In the genomic region with DNA sequence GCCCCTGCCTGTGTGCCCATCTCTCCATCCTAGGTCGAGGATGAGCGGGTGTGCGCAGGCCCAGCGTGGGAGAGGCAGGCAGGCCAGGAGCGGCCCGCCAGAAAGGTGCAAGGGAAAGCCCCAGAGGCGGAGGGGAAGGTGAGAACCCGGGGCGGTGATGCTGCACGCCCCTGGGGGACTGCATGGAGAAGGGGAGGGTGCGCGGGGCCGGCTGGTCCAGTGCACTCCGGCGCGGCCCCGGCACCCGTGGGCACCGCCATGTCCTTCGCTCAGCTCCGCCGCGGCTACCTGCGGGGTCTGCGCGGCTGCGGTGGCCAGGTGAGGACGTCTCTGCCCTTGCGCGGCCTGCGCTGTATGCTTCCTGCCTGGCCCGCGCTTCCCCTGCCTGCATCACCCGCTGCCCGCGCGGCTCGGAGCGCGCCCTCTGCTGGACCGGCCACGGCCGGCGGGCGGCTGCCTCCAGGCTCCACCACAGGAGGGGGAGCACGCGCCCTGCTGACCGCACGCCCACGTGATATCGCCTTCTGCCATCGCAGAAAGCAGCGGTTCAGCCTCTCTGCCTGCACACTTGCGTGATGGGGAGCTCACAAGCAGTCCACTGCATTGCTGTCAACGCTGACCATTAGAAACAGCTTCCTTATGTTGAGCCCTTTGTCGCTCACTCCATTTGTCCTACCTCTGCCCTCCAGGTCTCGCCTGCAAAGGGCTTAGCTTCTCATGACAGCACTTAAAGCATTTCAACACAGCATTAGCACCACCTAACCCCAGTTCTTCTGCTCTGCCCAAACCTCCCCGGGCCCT, we compare ENCODE assay signal across 1 cellular context.
A peak's percentile ranks its signal among the peaks of the same experiment; 100 is the strongest.
TF ChIP-seq lines count a peak whose summit lies in the region.

No MANE protein-coding gene starts in this region.

TF ChIP-seq in K562, 482 proteins besides CTCF, POLR2A, EP300 and RAD21 (continued from another document and continues in another):
- peak; percentile 90 for TF ChIP-seq VEZF1 (CRISPR knock-in tag; IDR thresholded peaks at IDR 0.05)
- TF ChIP-seq JUND (IDR thresholded peaks at IDR 0.05; ENCODE audit: borderline replicate concordance, low read depth, low read length), result peak; percentile 73; the same call in 1 of the 2 replicates
- TF ChIP-seq JUND (tag; IDR thresholded peaks at IDR 0.05; ENCODE audit: borderline replicate concordance, low read depth, low read length), result no peak; the same call in 1 of the 3 replicates
- TF ChIP-seq, protein P1, sequence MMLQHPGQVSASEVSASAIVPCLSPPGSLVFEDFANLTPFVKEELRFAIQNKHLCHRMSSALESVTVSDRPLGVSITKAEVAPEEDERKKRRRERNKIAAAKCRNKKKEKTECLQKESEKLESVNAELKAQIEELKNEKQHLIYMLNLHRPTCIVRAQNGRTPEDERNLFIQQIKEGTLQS (IDR thresholded peaks at IDR 0.05), result peak; percentile 11; the same call in 1 of the 2 replicates
- TF ChIP-seq, protein P1 (CRISPR knock-in tag; conservative IDR thresholded peaks at IDR 0.05), result 0 out of 2 replicates have a peak, but pooled peaks have one; percentile 23
- TF ChIP-seq GTF3C2 (IDR thresholded peaks at IDR 0.05; ENCODE audit: borderline replicate concordance, extremely low read depth, insufficient read length), result no peak
- no peak for TF ChIP-seq TAF7 (tag; IDR thresholded peaks at IDR 0.05)
- TF ChIP-seq USF1 (CRISPR knock-in tag; IDR thresholded peaks at IDR 0.05), result peak; percentile 92
- TF ChIP-seq ZBTB8A (IDR thresholded peaks at IDR 0.05; ENCODE audit: partially characterized antibody), result no peak
- TF ChIP-seq, protein P2, sequence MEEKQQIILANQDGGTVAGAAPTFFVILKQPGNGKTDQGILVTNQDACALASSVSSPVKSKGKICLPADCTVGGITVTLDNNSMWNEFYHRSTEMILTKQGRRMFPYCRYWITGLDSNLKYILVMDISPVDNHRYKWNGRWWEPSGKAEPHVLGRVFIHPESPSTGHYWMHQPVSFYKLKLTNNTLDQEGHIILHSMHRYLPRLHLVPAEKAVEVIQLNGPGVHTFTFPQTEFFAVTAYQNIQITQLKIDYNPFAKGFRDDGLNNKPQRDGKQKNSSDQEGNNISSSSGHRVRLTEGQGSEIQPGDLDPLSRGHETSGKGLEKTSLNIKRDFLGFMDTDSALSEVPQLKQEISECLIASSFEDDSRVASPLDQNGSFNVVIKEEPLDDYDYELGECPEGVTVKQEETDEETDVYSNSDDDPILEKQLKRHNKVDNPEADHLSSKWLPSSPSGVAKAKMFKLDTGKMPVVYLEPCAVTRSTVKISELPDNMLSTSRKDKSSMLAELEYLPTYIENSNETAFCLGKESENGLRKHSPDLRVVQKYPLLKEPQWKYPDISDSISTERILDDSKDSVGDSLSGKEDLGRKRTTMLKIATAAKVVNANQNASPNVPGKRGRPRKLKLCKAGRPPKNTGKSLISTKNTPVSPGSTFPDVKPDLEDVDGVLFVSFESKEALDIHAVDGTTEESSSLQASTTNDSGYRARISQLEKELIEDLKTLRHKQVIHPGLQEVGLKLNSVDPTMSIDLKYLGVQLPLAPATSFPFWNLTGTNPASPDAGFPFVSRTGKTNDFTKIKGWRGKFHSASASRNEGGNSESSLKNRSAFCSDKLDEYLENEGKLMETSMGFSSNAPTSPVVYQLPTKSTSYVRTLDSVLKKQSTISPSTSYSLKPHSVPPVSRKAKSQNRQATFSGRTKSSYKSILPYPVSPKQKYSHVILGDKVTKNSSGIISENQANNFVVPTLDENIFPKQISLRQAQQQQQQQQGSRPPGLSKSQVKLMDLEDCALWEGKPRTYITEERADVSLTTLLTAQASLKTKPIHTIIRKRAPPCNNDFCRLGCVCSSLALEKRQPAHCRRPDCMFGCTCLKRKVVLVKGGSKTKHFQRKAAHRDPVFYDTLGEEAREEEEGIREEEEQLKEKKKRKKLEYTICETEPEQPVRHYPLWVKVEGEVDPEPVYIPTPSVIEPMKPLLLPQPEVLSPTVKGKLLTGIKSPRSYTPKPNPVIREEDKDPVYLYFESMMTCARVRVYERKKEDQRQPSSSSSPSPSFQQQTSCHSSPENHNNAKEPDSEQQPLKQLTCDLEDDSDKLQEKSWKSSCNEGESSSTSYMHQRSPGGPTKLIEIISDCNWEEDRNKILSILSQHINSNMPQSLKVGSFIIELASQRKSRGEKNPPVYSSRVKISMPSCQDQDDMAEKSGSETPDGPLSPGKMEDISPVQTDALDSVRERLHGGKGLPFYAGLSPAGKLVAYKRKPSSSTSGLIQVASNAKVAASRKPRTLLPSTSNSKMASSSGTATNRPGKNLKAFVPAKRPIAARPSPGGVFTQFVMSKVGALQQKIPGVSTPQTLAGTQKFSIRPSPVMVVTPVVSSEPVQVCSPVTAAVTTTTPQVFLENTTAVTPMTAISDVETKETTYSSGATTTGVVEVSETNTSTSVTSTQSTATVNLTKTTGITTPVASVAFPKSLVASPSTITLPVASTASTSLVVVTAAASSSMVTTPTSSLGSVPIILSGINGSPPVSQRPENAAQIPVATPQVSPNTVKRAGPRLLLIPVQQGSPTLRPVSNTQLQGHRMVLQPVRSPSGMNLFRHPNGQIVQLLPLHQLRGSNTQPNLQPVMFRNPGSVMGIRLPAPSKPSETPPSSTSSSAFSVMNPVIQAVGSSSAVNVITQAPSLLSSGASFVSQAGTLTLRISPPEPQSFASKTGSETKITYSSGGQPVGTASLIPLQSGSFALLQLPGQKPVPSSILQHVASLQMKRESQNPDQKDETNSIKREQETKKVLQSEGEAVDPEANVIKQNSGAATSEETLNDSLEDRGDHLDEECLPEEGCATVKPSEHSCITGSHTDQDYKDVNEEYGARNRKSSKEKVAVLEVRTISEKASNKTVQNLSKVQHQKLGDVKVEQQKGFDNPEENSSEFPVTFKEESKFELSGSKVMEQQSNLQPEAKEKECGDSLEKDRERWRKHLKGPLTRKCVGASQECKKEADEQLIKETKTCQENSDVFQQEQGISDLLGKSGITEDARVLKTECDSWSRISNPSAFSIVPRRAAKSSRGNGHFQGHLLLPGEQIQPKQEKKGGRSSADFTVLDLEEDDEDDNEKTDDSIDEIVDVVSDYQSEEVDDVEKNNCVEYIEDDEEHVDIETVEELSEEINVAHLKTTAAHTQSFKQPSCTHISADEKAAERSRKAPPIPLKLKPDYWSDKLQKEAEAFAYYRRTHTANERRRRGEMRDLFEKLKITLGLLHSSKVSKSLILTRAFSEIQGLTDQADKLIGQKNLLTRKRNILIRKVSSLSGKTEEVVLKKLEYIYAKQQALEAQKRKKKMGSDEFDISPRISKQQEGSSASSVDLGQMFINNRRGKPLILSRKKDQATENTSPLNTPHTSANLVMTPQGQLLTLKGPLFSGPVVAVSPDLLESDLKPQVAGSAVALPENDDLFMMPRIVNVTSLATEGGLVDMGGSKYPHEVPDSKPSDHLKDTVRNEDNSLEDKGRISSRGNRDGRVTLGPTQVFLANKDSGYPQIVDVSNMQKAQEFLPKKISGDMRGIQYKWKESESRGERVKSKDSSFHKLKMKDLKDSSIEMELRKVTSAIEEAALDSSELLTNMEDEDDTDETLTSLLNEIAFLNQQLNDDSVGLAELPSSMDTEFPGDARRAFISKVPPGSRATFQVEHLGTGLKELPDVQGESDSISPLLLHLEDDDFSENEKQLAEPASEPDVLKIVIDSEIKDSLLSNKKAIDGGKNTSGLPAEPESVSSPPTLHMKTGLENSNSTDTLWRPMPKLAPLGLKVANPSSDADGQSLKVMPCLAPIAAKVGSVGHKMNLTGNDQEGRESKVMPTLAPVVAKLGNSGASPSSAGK (IDR thresholded peaks at IDR 0.05), result peak; percentile 90
- TF ChIP-seq CLOCK (CRISPR knock-in tag; IDR thresholded peaks at IDR 0.05; ENCODE audit: borderline replicate concordance), result no peak
- peak; percentile 56; the same call in 1 of the 2 replicates for TF ChIP-seq TFAP4 (CRISPR knock-in tag; IDR thresholded peaks at IDR 0.05; ENCODE audit: borderline replicate concordance)
- TF ChIP-seq, protein P3, sequence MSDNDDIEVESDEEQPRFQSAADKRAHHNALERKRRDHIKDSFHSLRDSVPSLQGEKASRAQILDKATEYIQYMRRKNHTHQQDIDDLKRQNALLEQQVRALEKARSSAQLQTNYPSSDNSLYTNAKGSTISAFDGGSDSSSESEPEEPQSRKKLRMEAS (CRISPR knock-in tag; IDR thresholded peaks at IDR 0.05), result peak; percentile 71
- TF ChIP-seq POU5F1 (IDR thresholded peaks at IDR 0.05; ENCODE audit: borderline replicate concordance, low read depth, low read length, partially characterized antibody), result no peak
